8 cellular contexts compared by ENCODE assay signal in genomic region chr1:151611832-151612505, GRCh38. TPM values are rescaled to one million over a fixed set of nuclear protein-coding genes. Genes with fewer than 3 reads are reported as not detected.
DNase-seq lines count a peak whose midpoint lies in the region; TF ChIP-seq lines count a peak whose summit lies in the region.

Gene SNX27 (plus strand): TSS chr1:151612050. CDS start chr1:151612202, 152 bp downstream.

- H3K27ac ChIP-seq in SJSA1 (peak within 1 kb of the TSS; percentile 64), neural progenitor cell (peak within 1 kb of the TSS; percentile 19)

- H3K9ac ChIP-seq in neural progenitor cell: peak within 1 kb of the TSS; percentile 62

- H3K4me1 Mint-ChIP-seq in neural progenitor cell: peaks cover 20% of the 10 kb centered on the region

- no peaks in the 10 kb centered on the region for H3F3A ChIP-seq in neural progenitor cell (ENCODE audit: low read depth)

- no peaks in the 10 kb centered on the region for H3K9me3 Mint-ChIP-seq in neural progenitor cell

- H3K27ac Mint-ChIP-seq in neural progenitor cell: peak within 1 kb of the TSS; percentile 78

- H3K36me3 ChIP-seq in SJSA1: peaks cover 18% of the 10 kb centered on the region
- no peaks in the 10 kb centered on the region for H3K36me3 ChIP-seq in neural progenitor cell

- peak within 1 kb of the TSS; percentile 96 for H3K4me3 Mint-ChIP-seq in neural progenitor cell

- CTCF ChIA-PET in HEK293T (lab: Yijun Ruan, JAX): interaction anchor here (2.0 kb wide), 1 partner anchor 18 kb away, joined by 8 read pairs; no protein-coding TSS in a partner anchor

- peaks cover 41% of the 10 kb centered on the region for H4K20me1 ChIP-seq in neural progenitor cell (ENCODE audit: low read depth)

- H3K4me3 ChIP-seq in SJSA1 (peak within 1 kb of the TSS; percentile 95), foreskin fibroblast (ENCODE audit: low read depth in 1 of 2, low read length in 2 of 2) (peak within 1 kb of the TSS; percentile 67 to 80), neural progenitor cell (peak within 1 kb of the TSS; percentile 86)

- peaks cover 48% of the 10 kb centered on the region for H3K79me2 ChIP-seq in neural progenitor cell (ENCODE audit: low read depth)

- no peaks in the 10 kb centered on the region for H3K27me3 Mint-ChIP-seq in neural progenitor cell (ENCODE audit: insufficient read depth, low read depth)

- no peaks in the 10 kb centered on the region for H3K9me3 ChIP-seq in SJSA1 (replicated peaks)
- no peaks in the 10 kb centered on the region for H3K9me3 ChIP-seq in neural progenitor cell (ENCODE audit: low read depth)

- H3K4me1 ChIP-seq in SJSA1 (replicated peaks) (peaks cover 45% of the 10 kb centered on the region), neural progenitor cell (no peaks in the 10 kb centered on the region)

- peak within 1 kb of the TSS; percentile 86 for H3K4me2 ChIP-seq in neural progenitor cell

- POLR2A ChIA-PET in HEK293T (lab: Yijun Ruan, JAX): interaction anchor here (0.6 to 1.6 kb wide), 10 partner anchors 8 to 86 kb away, joined by 3 to 6 read pairs (median 3); partner anchors contain the start of gene TUFT1

- peak within 1 kb of the TSS; percentile 64 for H2AFZ ChIP-seq in neural progenitor cell (replicated peaks)

- H3K27me3 ChIP-seq in SJSA1 (replicated peaks): no peaks in the 10 kb centered on the region
- no peaks in the 10 kb centered on the region for H3K27me3 ChIP-seq in neural progenitor cell

- TF ChIP-seq CTCF in foreskin fibroblast (IDR thresholded peaks at IDR 0.05; ENCODE audit: low read depth, low read length): no peak
- TF ChIP-seq CTCF in neural progenitor cell (IDR thresholded peaks at IDR 0.05): no peak

- DNase-seq in GM03348 (ENCODE audit: low spot score) (peak; percentile 95), HEK293T (ENCODE audit: extremely low spot score) (peak; percentile 97), MV-4-11 (lab: John Stamatoyannopoulos, UW) (peak; percentile 87), SJSA1 (ENCODE audit: low read depth in 1 of 2, low spot score in 2 of 2) (peak; percentile 91 to 95), foreskin fibroblast (peak; percentile 89 to 97), neural progenitor cell (ENCODE audit: low spot score) (peak; percentile 99), stromal cell of bone marrow (ENCODE audit: low read depth) (peak; percentile 88)
- DNase-seq in activated gamma-delta T cell treated with anti-CD3 and anti-CD28 coated beads, Interleukin-2, amount 50 U/mL, for 16 hours (ENCODE audit: low read depth): peak; percentile 78

- peaks cover 2% of the 10 kb centered on the region for H3K36me3 Mint-ChIP-seq in neural progenitor cell

TF ChIP-seq in HEK293T, 16 proteins besides CTCF, POLR2A, EP300 and RAD21:
- TF ChIP-seq NFRKB (IDR thresholded peaks at IDR 0.05) (no peak), FOXK2 (IDR thresholded peaks at IDR 0.05) (no peak), FOXM1 (IDR thresholded peaks at IDR 0.05; ENCODE audit: borderline replicate concordance) (no peak)

RNA-seq across cellular contexts. Expression of gene SNX27, which starts in this region (rescaled TPM):
- total RNA-seq in SJSA1 (2014; rRNA removed; shearing (Covaris generic)): 18.4 and 28.5 TPM in 2 replicates
- 30.5 and 34.1 TPM in 2 replicates for total RNA-seq in neural progenitor cell (ENCODE audit: low replicate concordance)

Comparison
In these comparisons a context has a peak if more than half of its experiments do, and no peak if none do; other contexts are left out.
1. Peak in every context shown above with its lines: DNase-seq, H3K4me3 ChIP-seq and H3K27ac ChIP-seq.